12 cellular contexts compared by ENCODE assay signal in the genomic region with DNA sequence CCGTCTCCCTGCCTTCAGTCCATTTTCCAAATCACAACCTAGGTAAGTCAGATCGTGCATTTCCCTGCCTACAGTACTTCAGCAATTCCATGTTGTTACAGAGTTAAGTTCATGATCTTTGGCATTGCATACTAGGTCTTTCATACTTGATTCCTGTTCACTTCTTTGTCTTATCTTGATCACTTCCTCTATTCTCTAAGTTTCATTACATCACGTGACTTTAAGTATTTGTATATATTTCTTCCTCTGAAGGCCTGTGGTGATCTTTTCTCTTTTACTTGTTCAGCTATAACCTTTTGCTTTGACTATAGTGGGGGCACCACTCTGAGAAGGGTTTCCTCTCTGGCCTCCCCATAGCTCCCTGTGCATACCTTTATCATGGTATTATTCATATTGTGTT.
A peak's percentile ranks its signal among the peaks of the same experiment; 100 is the strongest.
DNase-seq lines count a peak whose midpoint lies in the region; ATAC-seq, FAIRE-seq and TF ChIP-seq lines count a peak whose summit lies in the region.
"Had no signal": no experiment of that assay in that cellular context is flagged by ENCODE, and none has a peak within 500 bp of the region (broad histone marks: within the 10 kb centered on the region; RNA-seq: fewer than 3 reads in every experiment).

No MANE protein-coding gene starts in this region.

- H3K4me1 ChIP-seq in pancreas = no peaks in the 10 kb centered on the region
- H3K4me1 ChIP-seq: gastrocnemius medialis had no signal

- no peak overlapping the region for H3K27ac ChIP-seq in pancreas
- H3K27ac ChIP-seq: gastrocnemius medialis, HL-60 had no signal

- H3K4me3 ChIP-seq in pancreas = no peak overlapping the region
- H3K4me3 ChIP-seq: gastrocnemius medialis, MG63 had no signal

- WGBS in pancreas, 2 donors = 84 to 88% methylated on average over 3 of the region's 3 CpGs

- peak; percentile 4 for DNase-seq in SIG-M5 (lab: John Stamatoyannopoulos, UW)
- DNase-seq in hepatic stellate cell (ENCODE audit: low spot score) = no peak
- no peak for DNase-seq in GM20000 (ENCODE audit: low spot score)
- DNase-seq in pancreas = no peak
- DNase-seq: gastrocnemius medialis, MG63, NCI-H524 had no signal

- no peaks in the 10 kb centered on the region for H3K9me3 ChIP-seq in pancreas
- H3K9me3 ChIP-seq: gastrocnemius medialis, MG63 had no signal

- intact Hi-C loops in pancreas (cut with DNase I) = no loop called here

- no peaks in the 10 kb centered on the region for H3K27me3 ChIP-seq in pancreas
- H3K27me3 ChIP-seq: gastrocnemius medialis, MG63 had no signal

- FAIRE-seq in pancreas (lab: Jason Lieb, UNC) = no peak

- TF ChIP-seq CTCF in GM20000 (IDR thresholded peaks at IDR 0.05; ENCODE audit: extremely low read depth, missing control alignments) (no peak), pancreas (IDR thresholded peaks at IDR 0.05) (no peak)

- ATAC-seq in GM18499 (IDR thresholded peaks at IDR 0.05; ENCODE audit: insufficient read depth, unreplicated experiment) = peak; percentile 83
- ATAC-seq in GM21390 (IDR thresholded peaks at IDR 0.05; ENCODE audit: unreplicated experiment) = peak; percentile 80
- peak; percentile 66 for ATAC-seq in HG03108 (IDR thresholded peaks at IDR 0.05; ENCODE audit: unreplicated experiment)
- no peak for ATAC-seq in HG03095 (IDR thresholded peaks at IDR 0.05; ENCODE audit: unreplicated experiment)
- ATAC-seq in pancreas = no peak
- ATAC-seq: gastrocnemius medialis had no signal

- no peaks in the 10 kb centered on the region for H3K36me3 ChIP-seq in pancreas
- H3K36me3 ChIP-seq: gastrocnemius medialis, MG63 had no signal

Comparison
In these comparisons a context has a peak if more than half of its experiments do, and no peak if none do; other contexts are left out.
1. ATAC-seq: peak in GM18499 (single experiment), GM21390 (single experiment) and HG03108 (single experiment); none in HG03095 (single experiment) and pancreas (0 of 4).